In the genomic region with DNA sequence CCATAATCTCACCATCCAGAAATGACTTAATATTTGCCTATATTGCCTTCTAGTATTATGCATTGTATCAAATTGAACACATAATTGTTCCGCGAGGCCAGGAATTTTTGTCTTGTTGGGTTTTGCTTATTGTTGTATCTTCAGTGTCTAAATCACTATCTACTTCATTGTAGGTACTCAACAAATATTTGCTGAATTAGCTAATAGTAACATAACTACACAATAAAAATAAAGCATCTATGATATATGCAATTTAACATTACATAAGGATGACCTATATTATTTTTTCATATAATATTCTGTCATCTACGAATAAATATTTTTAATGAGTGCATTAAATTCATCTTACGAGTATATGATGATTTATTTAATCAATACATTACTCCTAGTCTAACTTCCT, we compare ENCODE assay signal across 21 cellular contexts.
"Had no signal": no experiment of that assay in that cellular context is flagged by ENCODE, and none has a peak within 500 bp of the region (broad histone marks: within the 10 kb centered on the region; RNA-seq: fewer than 3 reads in every experiment).

No MANE protein-coding gene starts in this region.

- DNase-seq: dermis blood vessel endothelial cell; dorsolateral prefrontal cortex; effector CD4-positive, alpha-beta T cell; effector memory CD4-positive, alpha-beta T cell; foreskin keratinocyte; gastrocnemius medialis; glutamatergic neuron; head of caudate nucleus; heart right ventricle; hippocampal formation; left cardiac atrium; left lung; left ventricle myocardium superior; lower lobe of right lung; mesenchymal stem cell; mucosa of descending colon; naive B cell had no signal

- ATAC-seq: foreskin keratinocyte, gastrocnemius medialis, heart right ventricle, left cardiac atrium, left lung, left ventricle myocardium superior, lower lobe of right lung, mucosa of descending colon had no signal

- H3K27me3 ChIP-seq: dorsolateral prefrontal cortex, esophagus muscularis mucosa, foreskin keratinocyte, gastrocnemius medialis, heart right ventricle, left lung had no signal

- H3K36me3 ChIP-seq: esophagus muscularis mucosa, gastrocnemius medialis, heart right ventricle, left lung, lower lobe of right lung had no signal

- FAIRE-seq: endothelial cell of umbilical vein, keratinocyte had no signal

- H3K4me1 ChIP-seq: esophagus muscularis mucosa, foreskin keratinocyte, gastrocnemius medialis, heart right ventricle, left lung, lower lobe of right lung had no signal

- H3K27ac ChIP-seq: coronary artery, dorsolateral prefrontal cortex, esophagus muscularis mucosa, foreskin keratinocyte, gastrocnemius medialis, heart right ventricle, left lung, lower lobe of right lung had no signal

- H3K9me3 ChIP-seq: esophagus muscularis mucosa, gastrocnemius medialis, lower lobe of right lung, mucosa of descending colon had no signal

- H3K4me3 ChIP-seq: coronary artery, dorsolateral prefrontal cortex, esophagus muscularis mucosa, gastrocnemius medialis, heart right ventricle, left lung, lower lobe of right lung, mucosa of descending colon had no signal
